12 cellular contexts compared by ENCODE assay signal in genomic region chr13:36130168-36130541, GRCh38. TPM values are rescaled to one million over a fixed set of nuclear protein-coding genes. Genes with fewer than 3 reads are reported as not detected.
A peak's percentile ranks its signal among the peaks of the same experiment; 100 is the strongest.
DNase-seq lines count a peak whose midpoint lies in the region; ATAC-seq and TF ChIP-seq lines count a peak whose summit lies in the region.
"Had no signal": no experiment of that assay in that cellular context is flagged by ENCODE, and none has a peak within 500 bp of the region (broad histone marks: within the 10 kb centered on the region; RNA-seq: fewer than 3 reads in every experiment).

No MANE protein-coding gene starts in this region.

- H3K27ac ChIP-seq in iPS-20b (ENCODE audit: low read length) (no peak overlapping the region), spleen (no peak overlapping the region), aorta (ENCODE audit: low read depth in 1 of 2, low read length in 2 of 2) (no peak overlapping the region)
- H3K27ac ChIP-seq: 22Rv1 had no signal

- H3K27me3 ChIP-seq in iPS-20b (ENCODE audit: insufficient read depth, low read length): peaks cover 47% of the 10 kb centered on the region
- peaks cover 0 to 34% (median 0%) of the 10 kb centered on the region in 7 donors for H3K27me3 ChIP-seq in spleen (replicated peaks in 1 of 7)
- no peaks in the 10 kb centered on the region for H3K27me3 ChIP-seq in aorta (ENCODE audit: control insufficient read depth in 1 of 2, insufficient read depth in 2 of 2, low read length in 1 of 2)

- peaks cover 34% of the 10 kb centered on the region for H3K36me3 Mint-ChIP-seq in brain

- H3K4me1 ChIP-seq in iPS-20b (ENCODE audit: insufficient read depth, low read length) (peaks cover 5% of the 10 kb centered on the region), spleen (peaks cover 0 to 12% (median 0%) of the 10 kb centered on the region in 6 donors), aorta (ENCODE audit: control insufficient read depth in 1 of 2, insufficient read depth in 2 of 2, low read length in 2 of 2) (no peaks in the 10 kb centered on the region)

- WGBS in spleen, 5 donors: 17 to 22% (median 20%) methylated on average over 13 of the region's 13 CpGs
- WGBS in aorta, 2 donors: 23 to 31% methylated on average over 13 of the region's 13 CpGs

- no peak for TF ChIP-seq CTCF in brain (conservative IDR thresholded peaks at IDR 0.05)
- no peak for TF ChIP-seq CTCF in spleen (IDR thresholded peaks at IDR 0.05 in 8 of 11, conservative IDR thresholded peaks at IDR 0.05 in 3 of 11)
- no peak for TF ChIP-seq CTCF in omental fat pad (IDR thresholded peaks at IDR 0.05)

- H3K9me3 ChIP-seq in iPS-20b (ENCODE audit: insufficient read depth, low read depth, low read length) (no peaks in the 10 kb centered on the region), spleen (no peaks in the 10 kb centered on the region), aorta (ENCODE audit: control insufficient read depth, low read length) (no peaks in the 10 kb centered on the region)

- peak overlapping the region; percentile 96 to 99 (median 98) for H3K27ac Mint-ChIP-seq in brain

- H3K9me3 Mint-ChIP-seq in brain: peaks cover 0 to 8% (median 2%) of the 10 kb centered on the region in 5 experiments

- H3K4me3 ChIP-seq in iPS-20b (ENCODE audit: low read length) (peak overlapping the region; percentile 70), spleen (peak overlapping the region in 7 of 8 donors; percentile 24 to 71 (median 40)), aorta (ENCODE audit: low read length in 2 of 2) (peak overlapping the region in 1 of 2 donors; percentile 68)

- H3K9ac ChIP-seq in iPS-20b (ENCODE audit: low read depth, low read length): peak overlapping the region; percentile 58; the same call in 1 of the 2 replicates

- peaks cover 14% of the 10 kb centered on the region for H3K27me3 Mint-ChIP-seq in brain

- DNase-seq in DMS 273 (lab: John Stamatoyannopoulos, UW; ENCODE audit: unreplicated experiment) (peak; percentile 27), DMS 273 treated with DMSO at 0.1 percent for 48 hours (lab: John Stamatoyannopoulos, UW) (no peak), spleen (no peak), T-helper 2 cell (no peak), omental fat pad (ENCODE audit: low spot score) (no peak), aorta (no peak)
- DNase-seq: cortex of kidney, NCI-H2107 had no signal

- TF ChIP-seq POLR2A in spleen (IDR thresholded peaks at IDR 0.05): no peak

- peaks cover 79% of the 10 kb centered on the region for H3K4me1 Mint-ChIP-seq in brain

- intact Hi-C loops in spleen (cut with DNase I; ENCODE audit: low total_unique reads) (no loop called here), aorta (cut with DNase I) (no loop called here)

- no peak for ATAC-seq in omental fat pad (ENCODE audit: low FRiP score)
- ATAC-seq in aorta (ENCODE audit: low FRiP score): no peak
- ATAC-seq: left lobe of liver had no signal

- H3K4me3 Mint-ChIP-seq in brain: peak overlapping the region; percentile 93 to 99 (median 96)

- H3K36me3 ChIP-seq in iPS-20b (ENCODE audit: insufficient read depth, low read depth, low read length) (no peaks in the 10 kb centered on the region), spleen (no peaks in the 10 kb centered on the region), aorta (ENCODE audit: control insufficient read depth in 1 of 2, insufficient read depth in 2 of 2, low read length in 1 of 2) (no peaks in the 10 kb centered on the region)

RNA-seq across cellular contexts. Expression of gene DCLK1, which starts 1.0 kb away (rescaled TPM):
- 12.6 TPM for polyA plus RNA-seq in brain (ENCODE audit: insufficient read depth, low read depth, low replicate concordance)
- 10 to 100 TPM in 6 of 7 donors, 1 to 10 TPM in 1; 9.3 to 22.1 (median 14.3) TPM for total RNA-seq in spleen
- 1 to 10 TPM; 2.0 to 3.4 (median 2.2) TPM for polyA plus RNA-seq in spleen
- total RNA-seq in omental fat pad: 100 to 1,000 TPM in 1 of 4 donors, 10 to 100 TPM in 3; 13.9 to 206 (median 30.5) TPM
- total RNA-seq in aorta: 10 to 100 TPM; 24.7 to 47.4 TPM
- 1 to 10 TPM; 2.6 to 3.1 TPM for polyA plus RNA-seq in aorta
- total RNA-seq: left lobe of liver had no signal
